ENCODE assay signal across 12 cellular contexts in genomic region chr4:7904942-7905341, GRCh38. TPM values are rescaled to one million over a fixed set of nuclear protein-coding genes. Genes with fewer than 3 reads are reported as not detected.
DNase-seq lines count a peak whose midpoint lies in the region; ATAC-seq and TF ChIP-seq lines count a peak whose summit lies in the region.
"Had no signal": no experiment of that assay in that cellular context is flagged by ENCODE, and none has a peak within 500 bp of the region (broad histone marks: within the 10 kb centered on the region; RNA-seq: fewer than 3 reads in every experiment).

No MANE protein-coding gene starts in this region.

- no peaks in the 10 kb centered on the region for H3K36me3 Mint-ChIP-seq in GM23338 (ENCODE audit: low read depth)
- H3K36me3 Mint-ChIP-seq in brain: no peaks in the 10 kb centered on the region
- no peaks in the 10 kb centered on the region for H3K36me3 Mint-ChIP-seq in CD4-positive, alpha-beta memory T cell
- H3K36me3 Mint-ChIP-seq: stimulated activated memory B cell treated with anti-CD40 and anti-IgM and Interleukin-4, amounts not matched to agents 10 μg/mL and 1 μg/mL and 100 μg/mL, for 72 hours had no signal

- no peak overlapping the region for H3K4me3 Mint-ChIP-seq in GM23338
- H3K4me3 Mint-ChIP-seq in brain: peak overlapping the region; percentile 62 to 81 (median 75)
- H3K4me3 Mint-ChIP-seq in CD4-positive, alpha-beta memory T cell: no peak overlapping the region
- H3K4me3 Mint-ChIP-seq: stimulated activated memory B cell treated with anti-CD40 and anti-IgM and Interleukin-4, amounts not matched to agents 10 μg/mL and 1 μg/mL and 100 μg/mL, for 72 hours had no signal

- H3K36me3 ChIP-seq in GM23338 (ENCODE audit: insufficient read depth) (no peaks in the 10 kb centered on the region), heart left ventricle (no peaks in the 10 kb centered on the region), stomach smooth muscle (ENCODE audit: control insufficient read depth in 2 of 2, insufficient read depth in 2 of 2, low read length in 2 of 2) (no peaks in the 10 kb centered on the region)
- no peaks in the 10 kb centered on the region for H3K36me3 ChIP-seq in CD4-positive, alpha-beta memory T cell (ENCODE audit: insufficient read depth, low read length)

- intact Hi-C loops in heart left ventricle (cut with DNase I): no loop called here
- intact Hi-C loops in CD4-positive, alpha-beta memory T cell (cut with micrococcal nuclease): no loop called here

- H3K4me3 ChIP-seq in GM23338: no peak overlapping the region
- H3K4me3 ChIP-seq in heart left ventricle: no peak overlapping the region
- H3K4me3 ChIP-seq in stomach smooth muscle (ENCODE audit: low read length in 2 of 2): peak overlapping the region in 1 of 2 donors; percentile 35
- no peak overlapping the region for H3K4me3 ChIP-seq in CD4-positive, alpha-beta memory T cell (ENCODE audit: low read length in 2 of 2)
- H3K4me3 ChIP-seq: psoas muscle had no signal

- POLR2A ChIA-PET in CD4-positive, alpha-beta memory T cell (lab: Charles Lee; ENCODE audit: partially characterized antibody): no interaction called here

- H3K4me1 Mint-ChIP-seq in GM23338: peaks cover 71% of the 10 kb centered on the region
- H3K4me1 Mint-ChIP-seq in brain: peaks cover 100% of the 10 kb centered on the region
- H3K4me1 Mint-ChIP-seq in CD4-positive, alpha-beta memory T cell: peaks cover 32 to 77% (median 62%) of the 10 kb centered on the region in 4 donors
- H3K4me1 Mint-ChIP-seq: stimulated activated memory B cell treated with anti-CD40 and anti-IgM and Interleukin-4, amounts not matched to agents 10 μg/mL and 1 μg/mL and 100 μg/mL, for 72 hours had no signal

- ATAC-seq in GM23338: no peak
- ATAC-seq in heart left ventricle: peak in 3 of 4 donors; percentile 14 to 61 (median 18)
- ATAC-seq in GM21390 (IDR thresholded peaks at IDR 0.05; ENCODE audit: unreplicated experiment): no peak
- ATAC-seq in GM18909 (IDR thresholded peaks at IDR 0.05; ENCODE audit: poor library complexity, unreplicated experiment): no peak
- ATAC-seq: stimulated activated memory B cell treated with anti-CD40 and anti-IgM and Interleukin-4, amounts not matched to agents 10 μg/mL and 1 μg/mL and 100 μg/mL, for 72 hours had no signal

- H3K27ac Mint-ChIP-seq in GM23338 (peak overlapping the region; percentile 57; the same call in 1 of the 2 replicates), brain (peak overlapping the region; percentile 88 to 98 (median 97))
- peak overlapping the region in 2 of 7 donors; percentile 74 to 75 for H3K27ac Mint-ChIP-seq in CD4-positive, alpha-beta memory T cell
- H3K27ac Mint-ChIP-seq: stimulated activated memory B cell treated with anti-CD40 and anti-IgM and Interleukin-4, amounts not matched to agents 10 μg/mL and 1 μg/mL and 100 μg/mL, for 72 hours had no signal

- no peak overlapping the region for H2AFZ ChIP-seq in GM23338

- peaks cover 97% of the 10 kb centered on the region for H3K79me2 ChIP-seq in GM23338 (replicated peaks; ENCODE audit: insufficient read depth)

- H3K4me1 ChIP-seq in GM23338 (ENCODE audit: insufficient read depth): peaks cover 84% of the 10 kb centered on the region
- H3K4me1 ChIP-seq in heart left ventricle: peaks cover 0 to 69% (median 19%) of the 10 kb centered on the region in 12 donors
- H3K4me1 ChIP-seq in stomach smooth muscle (ENCODE audit: control insufficient read depth, insufficient read depth, low read length): peaks cover 72% of the 10 kb centered on the region
- H3K4me1 ChIP-seq in CD4-positive, alpha-beta memory T cell (ENCODE audit: insufficient read depth, low read length): peaks cover 21% of the 10 kb centered on the region
- H3K4me1 ChIP-seq: psoas muscle had no signal

- no peaks in the 10 kb centered on the region; the same call in 1 of the 2 replicates for H4K20me1 ChIP-seq in GM23338 (replicated peaks; ENCODE audit: insufficient read depth)

- TF ChIP-seq CTCF in GM23338 (conservative IDR thresholded peaks at IDR 0.05; ENCODE audit: low read depth in 2 of 2) (no peak), brain (conservative IDR thresholded peaks at IDR 0.05) (no peak), heart left ventricle (IDR thresholded peaks at IDR 0.05) (no peak)

- H3K27me3 ChIP-seq in GM23338 (ENCODE audit: insufficient read depth) (no peaks in the 10 kb centered on the region), heart left ventricle (no peaks in the 10 kb centered on the region), stomach smooth muscle (ENCODE audit: control insufficient read depth in 1 of 2, insufficient read depth in 2 of 2, low read length in 2 of 2) (no peaks in the 10 kb centered on the region)
- H3K27me3 ChIP-seq in CD4-positive, alpha-beta memory T cell (ENCODE audit: insufficient read depth, low read length): no peaks in the 10 kb centered on the region

- no peak overlapping the region for H3K4me2 ChIP-seq in GM23338

- peaks cover 7% of the 10 kb centered on the region; the same call in 1 of the 2 replicates for H3F3A ChIP-seq in GM23338 (replicated peaks; ENCODE audit: low read depth)

- no peaks in the 10 kb centered on the region for H3K9me3 ChIP-seq in heart left ventricle
- H3K9me3 ChIP-seq in stomach smooth muscle (ENCODE audit: control insufficient read depth in 2 of 2, low read length in 2 of 2): no peaks in the 10 kb centered on the region
- no peaks in the 10 kb centered on the region for H3K9me3 ChIP-seq in CD4-positive, alpha-beta memory T cell (ENCODE audit: control insufficient read depth in 1 of 2, low read length in 2 of 2)
- H3K9me3 ChIP-seq: psoas muscle had no signal

- WGBS in heart left ventricle, 4 donors: 71 to 85% (median 77%) methylated on average over 6 of the region's 6 CpGs

- CTCF ChIA-PET in CD4-positive, alpha-beta memory T cell (lab: Charles Lee; ENCODE audit: partially characterized antibody): no interaction called here

- no peaks in the 10 kb centered on the region for H3K27me3 Mint-ChIP-seq in GM23338 (ENCODE audit: insufficient read depth, low read depth, poor library complexity)
- H3K27me3 Mint-ChIP-seq in brain: no peaks in the 10 kb centered on the region
- H3K27me3 Mint-ChIP-seq in CD4-positive, alpha-beta memory T cell: no peaks in the 10 kb centered on the region

- TF ChIP-seq POLR2A in heart left ventricle (IDR thresholded peaks at IDR 0.05): no peak

- no peak for DNase-seq in GM23338 (ENCODE audit: low spot score)
- no peak for DNase-seq in heart left ventricle
- no peak for DNase-seq in cerebellum (ENCODE audit: low spot score)
- no peak for DNase-seq in CD4-positive, alpha-beta memory T cell
- DNase-seq: activated naive CD4-positive, alpha-beta T cell; NCI-H345 had no signal

- H3K9me3 Mint-ChIP-seq in GM23338 (no peaks in the 10 kb centered on the region), brain (no peaks in the 10 kb centered on the region)
- H3K9me3 Mint-ChIP-seq in CD4-positive, alpha-beta memory T cell: peaks cover 0 to 2% (median 0%) of the 10 kb centered on the region in 8 donors
- H3K9me3 Mint-ChIP-seq: stimulated activated memory B cell treated with anti-CD40 and anti-IgM and Interleukin-4, amounts not matched to agents 10 μg/mL and 1 μg/mL and 100 μg/mL, for 72 hours had no signal

- no peaks in the 10 kb centered on the region for H3K9me2 ChIP-seq in GM23338 (ENCODE audit: insufficient read depth)

- H3K9ac ChIP-seq in stomach smooth muscle (ENCODE audit: low read length in 2 of 2): peak overlapping the region in 1 of 2 donors; percentile 36

- H3K27ac ChIP-seq in GM23338 (ENCODE audit: low read depth) (no peak overlapping the region; the same call in 1 of the 2 replicates), heart left ventricle (peak overlapping the region in 7 of 12 donors; percentile 16 to 71 (median 59)), stomach smooth muscle (ENCODE audit: low read length) (peak overlapping the region; percentile 82)
- no peak overlapping the region for H3K27ac ChIP-seq in CD4-positive, alpha-beta memory T cell (ENCODE audit: low read depth, low read length)
- H3K27ac ChIP-seq: psoas muscle had no signal

TF ChIP-seq in GM23338, 12 proteins besides CTCF, POLR2A, EP300 and RAD21 (continues in another document):
- no peak for TF ChIP-seq JUNB (IDR thresholded peaks at IDR 0.05; ENCODE audit: unreplicated experiment)
- no peak for TF ChIP-seq REST (IDR thresholded peaks at IDR 0.05; ENCODE audit: unreplicated experiment)
- TF ChIP-seq POLR2AphosphoS5 (IDR thresholded peaks at IDR 0.05; ENCODE audit: low read depth): no peak
- no peak for TF ChIP-seq EZH2 (IDR thresholded peaks at IDR 0.05; ENCODE audit: low read depth, unreplicated experiment)
- no peak for TF ChIP-seq NANOG (IDR thresholded peaks at IDR 0.05; ENCODE audit: borderline replicate concordance)

RNA-seq across cellular contexts. Expression of gene AFAP1, which starts 34.7 kb away (rescaled TPM):
- 21.5 and 25.9 TPM in 2 replicates for total RNA-seq in GM23338 (2014; rRNA removed; shearing (Covaris generic))
- 5.4 and 6.5 TPM in 2 replicates for polyA plus RNA-seq in GM23338 (2016; fragmentation: Nextera tagmentation; extraction: Ambion mirVana)
- 15.3 TPM for polyA plus RNA-seq in brain (ENCODE audit: insufficient read depth, low read depth, low replicate concordance)
- total RNA-seq in heart left ventricle: 10 to 100 TPM in 3 of 9 donors, 1 to 10 TPM in 6; 4.5 to 18.0 (median 7.0) TPM
- 1 to 10 TPM; 2.0 to 4.5 TPM for polyA plus RNA-seq in heart left ventricle
- 74.6 TPM for total RNA-seq in cerebellum
- 10 to 100 TPM; 18.8 to 21.8 TPM for total RNA-seq in CD4-positive, alpha-beta memory T cell
- polyA plus RNA-seq in CD4-positive, alpha-beta memory T cell: 1 to 10 TPM in 1 of 2 donors, under 1 TPM in 1; 0.95 to 6.3 TPM

Comparison
In these comparisons a context has a peak if more than half of its experiments do, and no peak if none do; other contexts are left out.
1. ATAC-seq: peak in heart left ventricle (3 of 4); none in GM23338 (single experiment), GM21390 (single experiment) and GM18909 (single experiment).
2. H3K27ac ChIP-seq: peak in heart left ventricle (7 of 12) and stomach smooth muscle (single experiment); none in GM23338 (single experiment) and CD4-positive, alpha-beta memory T cell (single experiment).
3. H3K4me3 Mint-ChIP-seq: peak in brain (5 of 5); none in GM23338 (single experiment) and CD4-positive, alpha-beta memory T cell (0 of 8).